ENCODE assay signal across 10 cellular contexts in the genomic region with DNA sequence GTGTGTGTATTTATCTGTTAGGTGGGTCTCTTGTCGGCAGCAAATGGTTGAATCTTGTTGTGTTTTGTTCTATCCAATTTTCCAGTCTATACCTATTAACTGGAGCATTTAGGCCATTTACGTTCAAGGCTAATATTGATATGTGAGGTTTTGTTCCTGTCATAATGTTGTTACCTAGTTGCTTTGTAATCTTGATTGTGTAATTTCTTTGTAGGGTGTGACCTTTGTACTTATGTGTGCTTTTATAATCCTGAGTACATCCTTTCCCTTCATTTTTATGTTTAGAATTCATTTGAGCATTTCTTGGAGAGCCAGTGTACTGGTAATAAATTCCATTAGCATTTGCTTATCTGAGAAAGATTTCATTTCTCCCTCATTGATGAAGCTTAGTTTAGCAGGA.
"Had no signal": no experiment of that assay in that cellular context is flagged by ENCODE, and none has a peak within 500 bp of the region (broad histone marks: within the 10 kb centered on the region; RNA-seq: fewer than 3 reads in every experiment).

No MANE protein-coding gene starts in this region.

- H3K4me2 ChIP-seq: GM23338 had no signal

- DNase-seq: H9, HCEC 1CT, HFFc6, KG1 had no signal

- H3K9me3 Mint-ChIP-seq: GM23338 had no signal

- H3K27ac Mint-ChIP-seq: GM23338, H9, HFFc6, IgD-negative memory B cell had no signal

- H2AFZ ChIP-seq: GM23338 had no signal

- H3K4me3 ChIP-seq: GM23338 had no signal

- FAIRE-seq: H1, H54, HepG2 had no signal

- H3K36me3 Mint-ChIP-seq: IgD-negative memory B cell had no signal

- ATAC-seq: GM23338, HepG2 had no signal

- H3K4me3 Mint-ChIP-seq: GM23338, H9, HFFc6, IgD-negative memory B cell had no signal

- H3K4me1 Mint-ChIP-seq: GM23338, H9, IgD-negative memory B cell had no signal

- H3K27ac ChIP-seq: HL-60 had no signal
